14 cellular contexts compared by ENCODE assay signal in the genomic region with DNA sequence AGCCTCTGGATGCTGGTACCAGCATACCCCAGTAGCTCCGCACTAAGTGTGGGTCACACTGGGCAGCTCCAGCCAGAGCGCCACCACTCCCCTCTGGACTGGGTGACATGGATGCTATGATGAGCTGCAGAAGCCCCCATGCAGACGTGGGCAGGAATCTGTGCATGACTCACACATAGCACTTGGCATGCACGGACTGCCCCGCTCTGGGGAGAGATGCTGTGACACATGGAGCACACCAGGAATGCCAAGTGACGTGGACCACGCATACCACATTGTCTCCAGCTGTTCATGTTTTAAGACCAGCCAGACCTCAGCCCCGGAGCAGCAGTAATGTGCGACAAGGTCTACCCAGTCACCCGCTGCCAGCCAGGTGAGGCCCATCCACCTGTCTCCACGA.
DNase-seq lines count a peak whose midpoint lies in the region; ATAC-seq and TF ChIP-seq lines count a peak whose summit lies in the region.
"Had no signal": no experiment of that assay in that cellular context is flagged by ENCODE, and none has a peak within 500 bp of the region (broad histone marks: within the 10 kb centered on the region; RNA-seq: fewer than 3 reads in every experiment).

No MANE protein-coding gene starts in this region.

- H3K4me3 ChIP-seq in Karpas-422 (ENCODE audit: low read length): no peak overlapping the region
- H3K4me3 ChIP-seq: GM12878, sigmoid colon, upper lobe of right lung had no signal

- H3K4me3 Mint-ChIP-seq in H9: no peak overlapping the region

- H3K79me2 ChIP-seq in H9 (ENCODE audit: insufficient read depth, low read length) (peaks cover 6% of the 10 kb centered on the region; the same call in 1 of the 2 replicates), Karpas-422 (ENCODE audit: low read length) (no peaks in the 10 kb centered on the region)

- no peak overlapping the region for H2BK5ac ChIP-seq in H9 (ENCODE audit: insufficient read length, low read length)

- DNase-seq in AG20443 (ENCODE audit: low spot score) (peak; percentile 90), H9 (no peak), NCI-H2227 treated with DMSO at 0.1 percent for 48 hours (lab: John Stamatoyannopoulos, UW) (no peak), posterior vena cava (ENCODE audit: low spot score) (no peak), Karpas-422 (no peak)
- DNase-seq: NCI-H1092, NCI-H524, sigmoid colon, upper lobe of right lung had no signal

- no peak overlapping the region for H4K5ac ChIP-seq in H9 (ENCODE audit: insufficient read length, low read depth, low read length)

- H3K9me2 ChIP-seq in Karpas-422 (replicated peaks; ENCODE audit: insufficient read depth, low read length): no peaks in the 10 kb centered on the region

- no peak for TF ChIP-seq CTCF in H9 (conservative IDR thresholded peaks at IDR 0.05)

- H4K91ac ChIP-seq in H9 (ENCODE audit: insufficient read length, low read depth, low read length): peak overlapping the region; percentile 82

- WGBS in H9 (ENCODE audit: extremely low coverage, insufficient read length, low lambda C conversion rate): no CpG with 5 or more reads among the region's 11 CpGs

- H3K4me1 ChIP-seq in H9 (ENCODE audit: insufficient read depth, low read length) (peaks cover 27% of the 10 kb centered on the region; the same call in 1 of the 2 replicates), Karpas-422 (ENCODE audit: low read length) (peaks cover 48% of the 10 kb centered on the region)

- H3K27ac ChIP-seq in H9 (ENCODE audit: insufficient read length, low read depth, low read length) (no peak overlapping the region), angular gyrus (ENCODE audit: low read depth, low read length) (peak overlapping the region; percentile 29), layer of hippocampus (ENCODE audit: low read depth, low read length) (peak overlapping the region; percentile 42), Karpas-422 (ENCODE audit: low read length) (no peak overlapping the region)
- H3K27ac ChIP-seq: sigmoid colon, upper lobe of right lung had no signal

- H4K20me1 ChIP-seq in H9 (ENCODE audit: control insufficient read depth, insufficient read depth, insufficient read length) (no peaks in the 10 kb centered on the region), Karpas-422 (ENCODE audit: insufficient read depth, low read depth, low read length) (peaks cover 30% of the 10 kb centered on the region)

- peaks cover 0 to 3% (median 0%) of the 10 kb centered on the region in 3 experiments; a peak in 2 of 7 replicates for H3K36me3 Mint-ChIP-seq in H9 (ENCODE audit: insufficient read depth in 1 of 3, low read depth in 3 of 3)

- no peak overlapping the region for H3T11ph ChIP-seq in H9 (ENCODE audit: low read length)

- H3K9ac ChIP-seq in H9 (ENCODE audit: extremely low read depth, insufficient read length, low read length) (no peak overlapping the region), Karpas-422 (ENCODE audit: low read length) (no peak overlapping the region)

- peak overlapping the region; percentile 99 to 100 (median 100) for H3K27ac Mint-ChIP-seq in H9

- H2AK5ac ChIP-seq in H9 (ENCODE audit: insufficient read length, low read length): no peak overlapping the region

- ATAC-seq in HG03039 (IDR thresholded peaks at IDR 0.05; ENCODE audit: unreplicated experiment): no peak
- ATAC-seq: GM12878, upper lobe of right lung had no signal

- no peaks in the 10 kb centered on the region for H3K9me3 ChIP-seq in H9 (ENCODE audit: control insufficient read depth, low read depth, low read length)
- H3K9me3 ChIP-seq in Karpas-422 (ENCODE audit: low read length): no peaks in the 10 kb centered on the region
- H3K9me3 ChIP-seq: sigmoid colon, upper lobe of right lung had no signal

- H3K4me1 Mint-ChIP-seq in H9: peaks cover 78 to 79% of the 10 kb centered on the region in 2 experiments

- no peak overlapping the region for H2BK20ac ChIP-seq in H9 (ENCODE audit: low read depth, low read length, poor library complexity, severe bottlenecking)

- peak overlapping the region; percentile 1; the same call in 1 of the 2 replicates for H3K4ac ChIP-seq in H9 (ENCODE audit: low read depth, low read length)

- no peaks in the 10 kb centered on the region for H3K9me3 Mint-ChIP-seq in H9
- H3K9me3 Mint-ChIP-seq: activated naive CD4-positive, alpha-beta T cell treated with anti-CD3 and anti-CD28 coated beads, Interleukin-2, amount 50 U/mL, for 72 hours had no signal

- H3K27me3 ChIP-seq in H9 (ENCODE audit: insufficient read depth, low read length): no peaks in the 10 kb centered on the region
- H3K27me3 ChIP-seq in layer of hippocampus (ENCODE audit: control insufficient read depth, insufficient read depth, low read length): no peaks in the 10 kb centered on the region
- no peaks in the 10 kb centered on the region for H3K27me3 ChIP-seq in Karpas-422 (ENCODE audit: low read length)
- H3K27me3 ChIP-seq: sigmoid colon, upper lobe of right lung had no signal

- H3K23me2 ChIP-seq in H9 (ENCODE audit: insufficient read length, low read depth, low read length, poor library complexity, severe bottlenecking): peaks cover 4% of the 10 kb centered on the region

- H2AFZ ChIP-seq in H9 (ENCODE audit: low read length) (no peak overlapping the region), Karpas-422 (ENCODE audit: low read length) (no peak overlapping the region)

- H3K36me3 ChIP-seq in Karpas-422 (ENCODE audit: insufficient read depth, low read length): no peaks in the 10 kb centered on the region
- H3K36me3 ChIP-seq: sigmoid colon, upper lobe of right lung had no signal

- H3K18ac ChIP-seq in H9 (ENCODE audit: insufficient read length, low read depth, low read length): no peak overlapping the region

- intact Hi-C loops in posterior vena cava (cut with DNase I): no loop called here

- H3K27me3 Mint-ChIP-seq in H9 (ENCODE audit: low read depth): no peaks in the 10 kb centered on the region

- no peak overlapping the region for H2BK120ac ChIP-seq in H9 (ENCODE audit: low read depth, low read length, poor library complexity, severe bottlenecking)

- no peak overlapping the region for H2BK15ac ChIP-seq in H9 (ENCODE audit: low read depth, low read length)

- no peak overlapping the region for H3K23ac ChIP-seq in H9 (ENCODE audit: insufficient read length, low read depth, low read length)

- H3K4me2 ChIP-seq in H9 (ENCODE audit: insufficient read depth, insufficient read length, low read length) (no peak overlapping the region), Karpas-422 (ENCODE audit: low read depth, low read length, poor library complexity, severe bottlenecking) (no peak overlapping the region)

- H3K79me1 ChIP-seq in H9 (ENCODE audit: insufficient read depth, low read depth, low read length, poor library complexity, severe bottlenecking): no peaks in the 10 kb centered on the region

- H3K56ac ChIP-seq in H9 (ENCODE audit: insufficient read length, low read depth, low read length): no peak overlapping the region

- no peak overlapping the region for H2BK12ac ChIP-seq in H9 (ENCODE audit: insufficient read length, low read depth, low read length)

- H3K14ac ChIP-seq in H9 (ENCODE audit: insufficient read depth, low read length): 0 out of 2 replicates have a peak overlapping the region, but pooled peaks have one; percentile 32

- H4K8ac ChIP-seq in H9 (replicated peaks; ENCODE audit: insufficient read length, low read depth, low read length): no peak overlapping the region

Comparison
In these comparisons a context has a peak if more than half of its experiments do, and no peak if none do; other contexts are left out.
1. H3K27ac ChIP-seq: peak in angular gyrus (single experiment) and layer of hippocampus (single experiment); none in H9 (single experiment) and Karpas-422 (single experiment).